In the genomic region with DNA sequence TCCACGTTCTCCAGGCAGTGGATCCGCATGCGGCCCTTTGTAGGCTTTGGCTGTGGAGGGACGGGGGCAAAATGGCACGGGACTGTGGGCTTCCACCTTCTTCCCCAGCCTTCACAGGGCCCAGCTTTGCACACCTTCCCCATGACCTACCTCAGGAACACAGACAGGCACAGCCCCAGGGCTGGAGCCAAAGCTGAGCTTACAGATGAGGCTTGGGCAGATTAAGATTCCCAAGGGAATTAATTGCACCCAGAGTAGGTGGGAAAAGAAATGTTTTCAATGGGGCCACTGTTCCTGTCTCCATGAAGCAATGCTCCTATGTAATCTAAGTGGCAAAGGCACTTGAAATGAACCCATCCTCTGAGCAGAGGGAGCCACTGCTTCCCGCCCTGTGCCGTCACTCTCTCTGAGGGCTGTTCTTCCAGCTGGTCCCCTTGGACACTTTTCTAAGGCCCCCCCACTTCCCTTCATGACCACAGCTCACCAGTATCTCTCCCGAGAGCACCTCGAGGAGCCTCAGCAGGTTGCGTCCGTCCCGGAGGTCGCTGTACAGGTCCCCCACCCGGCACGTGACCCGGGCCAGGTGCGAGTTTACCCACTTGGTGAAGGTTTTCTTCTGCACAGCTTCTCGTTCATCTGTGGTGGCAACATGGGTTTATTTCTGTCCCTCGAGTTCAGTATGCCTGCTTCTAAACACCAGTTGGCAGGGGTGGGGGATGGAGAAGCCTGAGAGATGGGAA, we compare ENCODE assay signal across 19 cellular contexts.
"Had no signal": no experiment of that assay in that cellular context is flagged by ENCODE, and none has a peak within 500 bp of the region (broad histone marks: within the 10 kb centered on the region; RNA-seq: fewer than 3 reads in every experiment).

No MANE protein-coding gene starts in this region.

- H3K4me3 ChIP-seq: body of pancreas had no signal

- DNase-seq: activated CD4-positive, alpha-beta T cell treated with anti-CD3 and anti-CD28 coated beads for 48 hours; activated CD4-positive, alpha-beta T cell treated with anti-CD3 and anti-CD28 coated beads, Interleukin-2, amount 50 U/mL, for 48 hours; activated CD4-positive, CD25-positive, alpha-beta regulatory T cell treated with anti-CD3 and anti-CD28 coated beads, Interleukin-2, amount 50 U/mL, for 72 hours; activated CD8-positive, alpha-beta memory T cell treated with anti-CD3 and anti-CD28 coated beads, Interleukin-2, amount 10 ng/mL, durations not matched to agents 7 days and 5 days; activated effector memory CD4-positive, alpha-beta T cell treated with Interleukin-2 at 50 U/mL for 16 hours; activated naive CD4-positive, alpha-beta T cell; activated T-cell treated with anti-CD3 and anti-CD28 coated beads, Interleukin-2, amount 50 U/mL, for 24 hours; body of pancreas; central memory CD4-positive, alpha-beta T cell; KG1; NCI-H1048; NCI-H1417; NCI-H1930; NCI-H2171; NCI-H2227 treated with DMSO at 0.1 percent for 48 hours; NCI-H446 treated with DMSO at 0.1 percent for 48 hours; NCI-H524 treated with DMSO at 0.1 percent for 48 hours; PC-3; SHP77 treated with DMSO at 0.1 percent for 48 hours had no signal

- H3K9me3 ChIP-seq: body of pancreas had no signal

- H3K27ac ChIP-seq: body of pancreas had no signal

- H3K27me3 ChIP-seq: body of pancreas had no signal
